ENCODE assay signal across 15 cellular contexts in genomic region chr11:58503361-58503856, GRCh38. TPM values are rescaled to one million over a fixed set of nuclear protein-coding genes. Genes with fewer than 3 reads are reported as not detected.
DNase-seq lines count a peak whose midpoint lies in the region; ATAC-seq lines count a peak whose summit lies in the region.
"Had no signal": no experiment of that assay in that cellular context is flagged by ENCODE, and none has a peak within 500 bp of the region (broad histone marks: within the 10 kb centered on the region; RNA-seq: fewer than 3 reads in every experiment).

No MANE protein-coding gene starts in this region.

- H3K36me3 Mint-ChIP-seq in activated CD4-positive, alpha-beta T cell treated with anti-CD3 and anti-CD28 coated beads, Interleukin-2, amount 10 ng/mL, durations not matched to agents 7 days and 5 days (ENCODE audit: low read depth) = peaks cover 5% of the 10 kb centered on the region

- CTCF ChIA-PET in activated CD4-positive, alpha-beta T cell treated with anti-CD3 and anti-CD28 coated beads, Interleukin-2, amount 10 ng/mL, durations not matched to agents 7 days and 5 days (lab: Charles Lee) = no interaction called here

- no peaks in the 10 kb centered on the region for H3K27me3 Mint-ChIP-seq in activated CD4-positive, alpha-beta T cell treated with anti-CD3 and anti-CD28 coated beads, Interleukin-2, amount 10 ng/mL, durations not matched to agents 7 days and 5 days
- H3K27me3 Mint-ChIP-seq: activated CD4-positive, alpha-beta memory T cell treated with anti-CD3 and anti-CD28 coated beads for 36 hours had no signal

- peaks cover 7% of the 10 kb centered on the region for H3K4me1 Mint-ChIP-seq in activated CD4-positive, alpha-beta T cell treated with anti-CD3 and anti-CD28 coated beads, Interleukin-2, amount 10 ng/mL, durations not matched to agents 7 days and 5 days

- no peaks in the 10 kb centered on the region for H3K9me3 Mint-ChIP-seq in activated CD4-positive, alpha-beta T cell treated with anti-CD3 and anti-CD28 coated beads, Interleukin-2, amount 10 ng/mL, durations not matched to agents 7 days and 5 days
- H3K9me3 Mint-ChIP-seq: activated CD4-positive, alpha-beta memory T cell treated with anti-CD3 and anti-CD28 coated beads for 36 hours; H9 had no signal

- DNase-seq in left kidney (ENCODE audit: low read depth, low spot score) (peak; percentile 4), SHP77 treated with DMSO at 0.1 percent for 48 hours (lab: John Stamatoyannopoulos, UW) (no peak), SK-N-DZ (ENCODE audit: low spot score) (no peak), AG20443 (ENCODE audit: low spot score) (no peak)
- no peak for DNase-seq in activated CD4-positive, alpha-beta T cell treated with anti-CD3 and anti-CD28 coated beads, Interleukin-2, amount 10 ng/mL, durations not matched to agents 7 days and 5 days
- DNase-seq: activated CD4-positive, alpha-beta memory T cell treated with anti-CD3 and anti-CD28 coated beads for 36 hours; H9; islet precursor cell; NCI-H1417 treated with DMSO at 0.1 percent for 48 hours had no signal

- POLR2A ChIA-PET in activated CD4-positive, alpha-beta T cell treated with anti-CD3 and anti-CD28 coated beads, Interleukin-2, amount 10 ng/mL, durations not matched to agents 7 days and 5 days (lab: Charles Lee) = no interaction called here

- ATAC-seq in GM19023 (IDR thresholded peaks at IDR 0.05; ENCODE audit: unreplicated experiment) (peak; percentile 86), GM21737 (IDR thresholded peaks at IDR 0.05; ENCODE audit: unreplicated experiment) (peak; percentile 91), HG03175 (IDR thresholded peaks at IDR 0.05; ENCODE audit: unreplicated experiment) (peak; percentile 97)

- H3K27ac Mint-ChIP-seq in activated CD4-positive, alpha-beta T cell treated with anti-CD3 and anti-CD28 coated beads, Interleukin-2, amount 10 ng/mL, durations not matched to agents 7 days and 5 days = no peak overlapping the region

- H3K4me3 Mint-ChIP-seq in activated CD4-positive, alpha-beta T cell treated with anti-CD3 and anti-CD28 coated beads, Interleukin-2, amount 10 ng/mL, durations not matched to agents 7 days and 5 days = no peak overlapping the region
- H3K4me3 Mint-ChIP-seq: activated CD4-positive, alpha-beta memory T cell treated with anti-CD3 and anti-CD28 coated beads for 36 hours; H9 had no signal

RNA-seq across cellular contexts. Expression of gene OR5B21, which starts 4.5 kb away (rescaled TPM):
- total RNA-seq in activated CD4-positive, alpha-beta T cell treated with anti-CD3 and anti-CD28 coated beads, Interleukin-2, amount 10 ng/mL, durations not matched to agents 7 days and 5 days = under 1 TPM in 1 of 2 experiments, not detected in 1; 0.37 TPM
- polyA plus RNA-seq in SK-N-DZ (2014; cell fraction: cytosol; rRNA removed) = not detected in 2 replicates
- not detected in 2 replicates for polyA plus RNA-seq in SK-N-DZ (2014; cell fraction: nucleus; rRNA removed)
- total RNA-seq: activated CD4-positive, alpha-beta memory T cell treated with anti-CD3 and anti-CD28 coated beads for 36 hours; H9; suprapubic skin had no signal
- polyA plus RNA-seq: adipose tissue, esophagus had no signal
